Comparison of ENCODE assay signal across 18 cellular contexts in genomic region chr2:600542-601386, GRCh38.
DNase-seq lines count a peak whose midpoint lies in the region; ATAC-seq, FAIRE-seq and TF ChIP-seq lines count a peak whose summit lies in the region.
"Had no signal": no experiment of that assay in that cellular context is flagged by ENCODE, and none has a peak within 500 bp of the region (broad histone marks: within the 10 kb centered on the region; RNA-seq: fewer than 3 reads in every experiment).

No MANE protein-coding gene starts in this region.

- ATAC-seq in HepG2 (no peak), right lobe of liver (no peak)

- H3K9ac ChIP-seq in HepG2 (ENCODE audit: insufficient read depth, low read depth, low read length) = no peak overlapping the region

- H3K36me3 ChIP-seq in HepG2 (replicated peaks in 1 of 2; ENCODE audit: control insufficient read depth in 1 of 2, insufficient read depth in 2 of 2, low read length in 2 of 2) (no peaks in the 10 kb centered on the region), right lobe of liver (no peaks in the 10 kb centered on the region)

- no peak for TF ChIP-seq CTCF in HepG2 (CRISPR knock-in tag; IDR thresholded peaks at IDR 0.05)
- TF ChIP-seq CTCF in right lobe of liver (IDR thresholded peaks at IDR 0.05) = no peak
- no peak for TF ChIP-seq CTCF in nephron (IDR thresholded peaks at IDR 0.05; ENCODE audit: unreplicated experiment in 3 of 3)

- H3K4me1 Mint-ChIP-seq in nephron = peaks cover 47% of the 10 kb centered on the region
- H3K4me1 Mint-ChIP-seq: CD8-positive, alpha-beta memory T cell; IgD-negative memory B cell had no signal

- peaks cover 11% of the 10 kb centered on the region for H3K27me3 Mint-ChIP-seq in nephron (ENCODE audit: low read depth)
- H3K27me3 Mint-ChIP-seq: IgD-negative memory B cell had no signal

- no peaks in the 10 kb centered on the region for H3K9me3 Mint-ChIP-seq in nephron

- no TSS peak for BruUV-seq in HepG2 (replicated peaks; lab: Mats Ljungman, UMichigan)

- H3K4me3 Mint-ChIP-seq in nephron = no peak overlapping the region
- H3K4me3 Mint-ChIP-seq: CD8-positive, alpha-beta memory T cell; IgD-negative memory B cell had no signal

- no peaks in the 10 kb centered on the region for H3K79me2 ChIP-seq in HepG2 (ENCODE audit: insufficient read depth, low read length)

- H2AFZ ChIP-seq in HepG2 (ENCODE audit: low read length) = no peak overlapping the region

- DNase-seq in HepG2 (ENCODE audit: low spot score) (no peak), right lobe of liver (no peak), SK-MEL-5 (ENCODE audit: low read depth, low spot score) (peak; percentile 37), COLO668 (lab: John Stamatoyannopoulos, UW; ENCODE audit: unreplicated experiment) (no peak), NCI-H1694 treated with DMSO at 0.1 percent for 48 hours (lab: John Stamatoyannopoulos, UW) (no peak), NCI-H2227 treated with DMSO at 0.1 percent for 48 hours (lab: John Stamatoyannopoulos, UW) (no peak)
- DNase-seq: C1 segment of cervical spinal cord; CD8-positive, alpha-beta memory T cell; H7; NCI-H1105 treated with DMSO at 0.1 percent for 48 hours; NCI-H1694; NCI-H510A treated with DMSO at 0.1 percent for 48 hours; NCI-H774; SHP77 had no signal

- H3K27me3 ChIP-seq in HepG2 (ENCODE audit: control insufficient read depth in 1 of 2, insufficient read depth in 2 of 2, low read length in 2 of 2) = peaks cover 14 to 80% of the 10 kb centered on the region in 2 experiments
- no peaks in the 10 kb centered on the region for H3K27me3 ChIP-seq in right lobe of liver

- no peaks in the 10 kb centered on the region for H4K20me1 ChIP-seq in HepG2 (ENCODE audit: insufficient read depth, low read length)

- H3K4me2 ChIP-seq in HepG2 (ENCODE audit: low read depth, low read length) = no peak overlapping the region

- H3K27ac ChIP-seq in HepG2 (ENCODE audit: extremely low read length, insufficient read depth, low read length) (no peak overlapping the region), right lobe of liver (no peak overlapping the region)
- H3K27ac ChIP-seq: HL-60 had no signal

- CTCF ChIA-PET in HepG2 (lab: Yijun Ruan, JAX; ENCODE audit: low intra/inter-chr PET ratio, low total read pairs) = no interaction called here

- H3K9me3 ChIP-seq in HepG2 (ENCODE audit: low read length) = no peaks in the 10 kb centered on the region
- no peaks in the 10 kb centered on the region for H3K9me3 ChIP-seq in right lobe of liver

- in situ Hi-C loops in HepG2 (cut with HindIII; ENCODE audit: extremely low pct_ligation_motif_present, low pct_unique_long_range_greater_than_20kb) (no loop called here), SK-MEL-5 (cut with HindIII; ENCODE audit: low pct_unique_long_range_greater_than_20kb, low sequenced_read_pairs) (no loop called here)

- H3K4me1 ChIP-seq in HepG2 (ENCODE audit: insufficient read depth, low read length) (no peaks in the 10 kb centered on the region), right lobe of liver (no peaks in the 10 kb centered on the region)

- no peaks in the 10 kb centered on the region for H3K36me3 Mint-ChIP-seq in nephron (ENCODE audit: low read depth)
- H3K36me3 Mint-ChIP-seq: CD8-positive, alpha-beta memory T cell; IgD-negative memory B cell had no signal

- FAIRE-seq in HepG2 (lab: Jason Lieb, UNC) = no peak
- FAIRE-seq: D721Med had no signal

- H3K4me3 ChIP-seq in HepG2 (replicated peaks in 1 of 3; ENCODE audit: insufficient read depth in 1 of 3, low read depth in 2 of 3, low read length in 3 of 3) = no peak overlapping the region
- no peak overlapping the region for H3K4me3 ChIP-seq in right lobe of liver

- POLR2A ChIA-PET in HepG2 (lab: Yijun Ruan, JAX) = no interaction called here

- intact Hi-C loops in HepG2 (cut with micrococcal nuclease; ENCODE audit: unreplicated experiment) = no loop called here
- intact Hi-C loops in right lobe of liver (cut with DNase I) = no loop called here

- 47% methylated on average over 18 of the region's 23 CpGs for WGBS in HepG2 (ENCODE audit: low lambda C conversion rate)
- 79% methylated on average over 7 of the region's 23 CpGs for WGBS in right lobe of liver (ENCODE audit: insufficient coverage, low coverage, low lambda C conversion rate, missing lambda C conversion rate)

- TF ChIP-seq RAD21 in HepG2 (CRISPR knock-in tag; IDR thresholded peaks at IDR 0.05) = no peak

- peak overlapping the region; percentile 9 to 66 (median 45) for H3K27ac Mint-ChIP-seq in nephron
- H3K27ac Mint-ChIP-seq: IgD-negative memory B cell had no signal

- TF ChIP-seq EP300 in HepG2 (IDR thresholded peaks at IDR 0.05; ENCODE audit: low read depth in 2 of 2, low read length in 2 of 2) (no peak), HepG2 (CRISPR knock-in tag; IDR thresholded peaks at IDR 0.05; ENCODE audit: borderline replicate concordance) (no peak)

- TF ChIP-seq POLR2A in HepG2 (IDR thresholded peaks at IDR 0.05; ENCODE audit: insufficient read depth in 1 of 2, low read depth in 2 of 2, low read length in 2 of 2) = no peak
- no peak for TF ChIP-seq POLR2A in right lobe of liver (IDR thresholded peaks at IDR 0.05)

TF ChIP-seq in HepG2, 621 proteins besides CTCF, POLR2A, EP300 and RAD21:
- TF ChIP-seq ATF7 (IDR thresholded peaks at IDR 0.05) = no peak
- no peak for TF ChIP-seq ATF7 (CRISPR knock-in tag; IDR thresholded peaks at IDR 0.05)
- TF ChIP-seq SAP130 (CRISPR knock-in tag; IDR thresholded peaks at IDR 0.05; ENCODE audit: low read depth) = no peak
- no peak for TF ChIP-seq PAWR (CRISPR knock-in tag; IDR thresholded peaks at IDR 0.05; ENCODE audit: borderline replicate concordance)
- TF ChIP-seq ZNF205 (CRISPR knock-in tag; IDR thresholded peaks at IDR 0.05) = no peak
- TF ChIP-seq GATA4 (IDR thresholded peaks at IDR 0.05; ENCODE audit: borderline replicate concordance, low read depth) = no peak
- 0 out of 2 replicates have a peak, but pooled peaks have one; percentile 23 for TF ChIP-seq NFYC (CRISPR knock-in tag; IDR thresholded peaks at IDR 0.05)
TF ChIP-seq in HepG2: peak in this region for 1.
